ENCODE assay signal across 7 cellular contexts in genomic region chr7:73628504-73628903, GRCh38. TPM values are rescaled to one million over a fixed set of nuclear protein-coding genes. Genes with fewer than 3 reads are reported as not detected.
"Had no signal": no experiment of that assay in that cellular context is flagged by ENCODE, and none has a peak within 500 bp of the region (broad histone marks: within the 10 kb centered on the region; RNA-seq: fewer than 3 reads in every experiment).

No MANE protein-coding gene starts in this region.

- H3K4me3 ChIP-seq: GM23338, HAP-1, K562 had no signal

- H3K36me3 ChIP-seq: HAP-1 had no signal

- H3K4me1 ChIP-seq: HAP-1 had no signal

- H2AFZ ChIP-seq: GM23338 had no signal

- H3K4me2 ChIP-seq: GM23338 had no signal

- H3K9me3 ChIP-seq: HAP-1 had no signal

- FAIRE-seq: HTR-8/SVneo had no signal

RNA-seq across cellular contexts. Expression of gene MLXIPL, which starts 4.2 kb away (rescaled TPM):
- total RNA-seq: H4, HFFc6, IMR-90 had no signal
- polyA plus RNA-seq: IMR-90 had no signal
